In genomic region chr16:61968242-61968978, GRCh38 we compare ENCODE assay signal across 24 cellular contexts.
"Had no signal": no experiment of that assay in that cellular context is flagged by ENCODE, and none has a peak within 500 bp of the region (broad histone marks: within the 10 kb centered on the region; RNA-seq: fewer than 3 reads in every experiment).

No MANE protein-coding gene starts in this region.

- H3K9me3 ChIP-seq: breast epithelium, testis had no signal

- H3K4me1 Mint-ChIP-seq: activated naive CD8-positive, alpha-beta T cell treated with anti-CD3 and anti-CD28 coated beads, Interleukin-2, amount 50 U/mL, for 24 hours; central memory CD8-positive, alpha-beta T cell; T-cell had no signal

- H3K27me3 Mint-ChIP-seq: activated naive CD8-positive, alpha-beta T cell treated with anti-CD3 and anti-CD28 coated beads, Interleukin-2, amount 50 U/mL, for 24 hours; central memory CD8-positive, alpha-beta T cell; natural killer cell treated with Interleukin-12 subunit alpha and Interleukin-12 subunit beta and Interleukin-15 and Interleukin-18, amount 100 ng/mL, for 72 hours; T-cell had no signal

- H3K4me3 ChIP-seq: breast epithelium, testis, upper lobe of left lung had no signal

- H3K36me3 Mint-ChIP-seq: T-cell had no signal

- H3K4me1 ChIP-seq: breast epithelium, testis, upper lobe of left lung had no signal

- H3K27ac Mint-ChIP-seq: activated CD8-positive, alpha-beta T cell treated with anti-CD3 and anti-CD28 coated beads, Interleukin-2, amount 10 ng/mL, durations not matched to agents 7 days and 5 days; activated naive CD8-positive, alpha-beta T cell treated with anti-CD3 and anti-CD28 coated beads, Interleukin-2, amount 50 U/mL, for 24 hours; activated T-helper 1 cell treated with anti-CD3 and anti-CD28 coated beads, Interleukin-12 subunit alpha, Interleukin-12 subunit beta, Interleukin-2, Interleukin-4 antibody, amounts not matched to agents 30 ng/mL and 10 ng/mL and 1 ng/mL, durations not matched to agents 14 hours and 24 hours and 36 hours; natural killer cell treated with Interleukin-12 subunit alpha and Interleukin-12 subunit beta and Interleukin-15 and Interleukin-18, amount 100 ng/mL, for 72 hours; T-cell; T-helper 2 cell treated with Interferon-gamma antibody and Interleukin-4, amounts not matched to agents 5 μg/mL and 100 μg/mL, for 36 hours had no signal

- H3K4me3 Mint-ChIP-seq: activated CD8-positive, alpha-beta T cell treated with anti-CD3 and anti-CD28 coated beads, Interleukin-2, amount 10 ng/mL, durations not matched to agents 7 days and 5 days; activated naive CD8-positive, alpha-beta T cell treated with anti-CD3 and anti-CD28 coated beads, Interleukin-2, amount 50 U/mL, for 24 hours; activated T-helper 1 cell treated with anti-CD3 and anti-CD28 coated beads, Interleukin-12 subunit alpha, Interleukin-12 subunit beta, Interleukin-2, Interleukin-4 antibody, amounts not matched to agents 30 ng/mL and 10 ng/mL and 1 ng/mL, durations not matched to agents 14 hours and 24 hours and 36 hours; central memory CD8-positive, alpha-beta T cell; natural killer cell treated with Interleukin-12 subunit alpha and Interleukin-12 subunit beta and Interleukin-15 and Interleukin-18, amount 100 ng/mL, for 72 hours; T-cell; T-helper 2 cell treated with Interferon-gamma antibody and Interleukin-4, amounts not matched to agents 5 μg/mL and 100 μg/mL, for 36 hours had no signal

- H3K36me3 ChIP-seq: breast epithelium, upper lobe of left lung had no signal

- DNase-seq: activated CD4-positive, alpha-beta T cell treated with anti-CD3 and anti-CD28 coated beads, Interleukin-2, amount 50 U/mL, for 1 hour; activated CD4-positive, CD25-positive, alpha-beta regulatory T cell treated with anti-CD3 and anti-CD28 coated beads, Interleukin-2, amount 50 U/mL, for 72 hours; activated CD8-positive, alpha-beta T cell treated with anti-CD3 and anti-CD28 coated beads, Interleukin-2, amount 10 ng/mL, durations not matched to agents 7 days and 5 days; activated gamma-delta T cell; activated naive CD4-positive, alpha-beta T cell treated with anti-CD3 and anti-CD28 coated beads, Interleukin-2, amount 50 U/mL, for 16 hours; activated naive CD8-positive, alpha-beta T cell treated with anti-CD3 and anti-CD28 coated beads, Interleukin-2, amount 50 U/mL, for 24 hours; small intestine; stimulated activated CD4-positive, alpha-beta T cell treated with anti-CD3 and anti-CD28 coated beads, Interleukin-15, amount 100 ng/mL, for 24 hours; stimulated activated CD4-positive, alpha-beta T cell treated with anti-CD3 and anti-CD28 coated beads, Interleukin-2, amount 100 ng/mL, for 48 hours; stimulated activated CD8-positive, alpha-beta memory T cell treated with anti-CD3 and anti-CD28 coated beads, Interleukin-4, amount 100 ng/mL, for 48 hours; stimulated activated naive CD4-positive, alpha-beta T cell; T-cell; testis had no signal

- H3K27ac ChIP-seq: breast epithelium, epithelial cell of prostate, testis, upper lobe of left lung, VCaP had no signal

- FAIRE-seq: colon, islet of Langerhans, small intestine had no signal

- H3K27me3 ChIP-seq: breast epithelium, testis, upper lobe of left lung had no signal

- ATAC-seq: activated CD8-positive, alpha-beta T cell treated with anti-CD3 and anti-CD28 coated beads, Interleukin-2, amount 10 ng/mL, durations not matched to agents 7 days and 5 days; activated naive CD8-positive, alpha-beta T cell treated with anti-CD3 and anti-CD28 coated beads, Interleukin-2, amount 50 U/mL, for 24 hours; natural killer cell treated with Interleukin-12 subunit alpha and Interleukin-12 subunit beta and Interleukin-15 and Interleukin-18, amount 100 ng/mL, for 72 hours; sciatic nerve; T-cell had no signal
